ENCODE assay signal across 9 cellular contexts in genomic region chr19:42140125-42140754, GRCh38. TPM values are rescaled to one million over a fixed set of nuclear protein-coding genes. Genes with fewer than 3 reads are reported as not detected.
A peak's percentile ranks its signal among the peaks of the same experiment; 100 is the strongest.
DNase-seq lines count a peak whose midpoint lies in the region; ATAC-seq, FAIRE-seq and TF ChIP-seq lines count a peak whose summit lies in the region.
"Had no signal": no experiment of that assay in that cellular context is flagged by ENCODE, and none has a peak within 500 bp of the region (broad histone marks: within the 10 kb centered on the region; RNA-seq: fewer than 3 reads in every experiment).

No MANE protein-coding gene starts in this region.

- H3K27ac ChIP-seq in astrocyte (ENCODE audit: low read depth, low read length): no peak overlapping the region

- peaks cover 9% of the 10 kb centered on the region for H3K27me3 ChIP-seq in astrocyte (ENCODE audit: insufficient read depth, low read length)

- peaks cover 16% of the 10 kb centered on the region for H3K4me1 Mint-ChIP-seq in activated naive CD4-positive, alpha-beta T cell treated with anti-CD3 and anti-CD28 coated beads, Interleukin-2, amount 10 ng/mL, durations not matched to agents 7 days and 5 days
- no peaks in the 10 kb centered on the region for H3K4me1 Mint-ChIP-seq in astrocyte (ENCODE audit: low read depth, unreplicated experiment)
- H3K4me1 Mint-ChIP-seq in activated T-helper 1 cell treated with anti-CD3 and anti-CD28 coated beads, Interleukin-12 subunit alpha, Interleukin-12 subunit beta, Interleukin-2, Interleukin-4 antibody, amounts not matched to agents 30 ng/mL and 10 ng/mL and 1 ng/mL, durations not matched to agents 14 hours and 24 hours and 36 hours (ENCODE audit: low read depth): peaks cover 6% of the 10 kb centered on the region

- H3K36me3 ChIP-seq in astrocyte (ENCODE audit: insufficient read depth, low read length): no peaks in the 10 kb centered on the region

- no peaks in the 10 kb centered on the region for H3K79me2 ChIP-seq in astrocyte (ENCODE audit: insufficient read depth, low read length)

- no peaks in the 10 kb centered on the region for H3K4me1 ChIP-seq in astrocyte (ENCODE audit: insufficient read depth, low read length)

- intact Hi-C loops in activated T-helper 1 cell treated with anti-CD3 and anti-CD28 coated beads, Interleukin-12 subunit alpha, Interleukin-12 subunit beta, Interleukin-2, Interleukin-4 antibody, amounts not matched to agents 30 ng/mL and 10 ng/mL and 1 ng/mL, durations not matched to agents 14 hours and 24 hours and 36 hours (cut with micrococcal nuclease): no loop called here

- no peak overlapping the region for H3K9ac ChIP-seq in astrocyte (ENCODE audit: low read length)

- H3K4me2 ChIP-seq in astrocyte (ENCODE audit: low read length): no peak overlapping the region

- H3K27me3 Mint-ChIP-seq in activated naive CD4-positive, alpha-beta T cell treated with anti-CD3 and anti-CD28 coated beads, Interleukin-2, amount 10 ng/mL, durations not matched to agents 7 days and 5 days: peaks cover 27% of the 10 kb centered on the region
- peaks cover 67% of the 10 kb centered on the region for H3K27me3 Mint-ChIP-seq in astrocyte (ENCODE audit: low read depth, unreplicated experiment)
- peaks cover 7% of the 10 kb centered on the region for H3K27me3 Mint-ChIP-seq in activated T-helper 1 cell treated with anti-CD3 and anti-CD28 coated beads, Interleukin-12 subunit alpha, Interleukin-12 subunit beta, Interleukin-2, Interleukin-4 antibody, amounts not matched to agents 30 ng/mL and 10 ng/mL and 1 ng/mL, durations not matched to agents 14 hours and 24 hours and 36 hours (ENCODE audit: insufficient read depth)

- CTCF ChIA-PET in activated naive CD4-positive, alpha-beta T cell treated with anti-CD3 and anti-CD28 coated beads, Interleukin-2, amount 10 ng/mL, durations not matched to agents 7 days and 5 days (lab: Charles Lee): interaction anchor here (0.6 to 2.3 kb wide), 7 partner anchors 9 to 91 kb away, joined by 3 to 7 read pairs (median 3); no protein-coding TSS in a partner anchor

- H3K9me3 ChIP-seq in astrocyte (ENCODE audit: insufficient read depth, low read depth, low read length): no peaks in the 10 kb centered on the region

- DNase-seq in activated naive CD4-positive, alpha-beta T cell treated with anti-CD3 and anti-CD28 coated beads, Interleukin-2, amount 10 ng/mL, durations not matched to agents 7 days and 5 days: peak; percentile 72
- DNase-seq in activated naive CD4-positive, alpha-beta T cell treated with Interleukin-2 at 50 U/mL for 16 hours: no peak
- peak; percentile 43 for DNase-seq in astrocyte (ENCODE audit: low read depth)
- DNase-seq in left kidney (ENCODE audit: low read depth, low spot score): peak; percentile 95
- peak; percentile 67 for DNase-seq in ureter (ENCODE audit: low spot score)
- DNase-seq in activated T-helper 1 cell treated with anti-CD3 and anti-CD28 coated beads, Interleukin-12 subunit alpha, Interleukin-12 subunit beta, Interleukin-2, Interleukin-4 antibody, amounts not matched to agents 30 ng/mL and 10 ng/mL and 1 ng/mL, durations not matched to agents 14 hours and 24 hours and 36 hours (ENCODE audit: low spot score): no peak
- DNase-seq in stimulated activated CD4-positive, alpha-beta T cell treated with anti-CD3 and anti-CD28 coated beads, Interleukin-4, amount 100 ng/mL, for 24 hours: no peak

- TF ChIP-seq CTCF in astrocyte (IDR thresholded peaks at IDR 0.05; ENCODE audit: insufficient read depth, low read depth, low read length): no peak

- no peak overlapping the region for H3K4me3 Mint-ChIP-seq in activated naive CD4-positive, alpha-beta T cell treated with anti-CD3 and anti-CD28 coated beads, Interleukin-2, amount 10 ng/mL, durations not matched to agents 7 days and 5 days
- no peak overlapping the region for H3K4me3 Mint-ChIP-seq in astrocyte (ENCODE audit: unreplicated experiment)
- H3K4me3 Mint-ChIP-seq in activated T-helper 1 cell treated with anti-CD3 and anti-CD28 coated beads, Interleukin-12 subunit alpha, Interleukin-12 subunit beta, Interleukin-2, Interleukin-4 antibody, amounts not matched to agents 30 ng/mL and 10 ng/mL and 1 ng/mL, durations not matched to agents 14 hours and 24 hours and 36 hours: no peak overlapping the region

- no peak overlapping the region for H2AFZ ChIP-seq in astrocyte (ENCODE audit: low read depth, low read length)

- H3K9me3 Mint-ChIP-seq in activated naive CD4-positive, alpha-beta T cell treated with anti-CD3 and anti-CD28 coated beads, Interleukin-2, amount 10 ng/mL, durations not matched to agents 7 days and 5 days: no peaks in the 10 kb centered on the region
- H3K9me3 Mint-ChIP-seq in astrocyte (ENCODE audit: unreplicated experiment): peaks cover 2% of the 10 kb centered on the region
- no peaks in the 10 kb centered on the region for H3K9me3 Mint-ChIP-seq in activated T-helper 1 cell treated with anti-CD3 and anti-CD28 coated beads, Interleukin-12 subunit alpha, Interleukin-12 subunit beta, Interleukin-2, Interleukin-4 antibody, amounts not matched to agents 30 ng/mL and 10 ng/mL and 1 ng/mL, durations not matched to agents 14 hours and 24 hours and 36 hours

- ATAC-seq in HG02798 (IDR thresholded peaks at IDR 0.05; ENCODE audit: poor library complexity, unreplicated experiment): no peak

- no peak overlapping the region for H3K4me3 ChIP-seq in astrocyte (ENCODE audit: insufficient read depth, low read depth, low read length)

- peaks cover 4% of the 10 kb centered on the region for H3K36me3 Mint-ChIP-seq in activated naive CD4-positive, alpha-beta T cell treated with anti-CD3 and anti-CD28 coated beads, Interleukin-2, amount 10 ng/mL, durations not matched to agents 7 days and 5 days
- no peaks in the 10 kb centered on the region for H3K36me3 Mint-ChIP-seq in astrocyte (ENCODE audit: low read depth, unreplicated experiment)
- H3K36me3 Mint-ChIP-seq in activated T-helper 1 cell treated with anti-CD3 and anti-CD28 coated beads, Interleukin-12 subunit alpha, Interleukin-12 subunit beta, Interleukin-2, Interleukin-4 antibody, amounts not matched to agents 30 ng/mL and 10 ng/mL and 1 ng/mL, durations not matched to agents 14 hours and 24 hours and 36 hours (ENCODE audit: low read depth): peaks cover 11% of the 10 kb centered on the region

- no peak for FAIRE-seq in astrocyte (lab: Jason Lieb, UNC)
- FAIRE-seq: islet of Langerhans had no signal

- no peak overlapping the region for H3K27ac Mint-ChIP-seq in activated naive CD4-positive, alpha-beta T cell treated with anti-CD3 and anti-CD28 coated beads, Interleukin-2, amount 10 ng/mL, durations not matched to agents 7 days and 5 days
- H3K27ac Mint-ChIP-seq in astrocyte (ENCODE audit: unreplicated experiment): no peak overlapping the region
- H3K27ac Mint-ChIP-seq in activated T-helper 1 cell treated with anti-CD3 and anti-CD28 coated beads, Interleukin-12 subunit alpha, Interleukin-12 subunit beta, Interleukin-2, Interleukin-4 antibody, amounts not matched to agents 30 ng/mL and 10 ng/mL and 1 ng/mL, durations not matched to agents 14 hours and 24 hours and 36 hours: no peak overlapping the region

- no peaks in the 10 kb centered on the region for H4K20me1 ChIP-seq in astrocyte (ENCODE audit: insufficient read depth, low read length)

RNA-seq across cellular contexts. Expression of gene POU2F2, which starts 8.0 kb away (rescaled TPM):
- total RNA-seq in astrocyte (7.7 and 8.3 TPM in 2 replicates), ureter (5.3 TPM)
- total RNA-seq in activated T-helper 1 cell treated with anti-CD3 and anti-CD28 coated beads, Interleukin-12 subunit alpha, Interleukin-12 subunit beta, Interleukin-2, Interleukin-4 antibody, amounts not matched to agents 30 ng/mL and 10 ng/mL and 1 ng/mL, durations not matched to agents 14 hours and 24 hours and 36 hours: 64.0 and 65.8 TPM in 2 replicates

Comparison
In these comparisons a context has a peak if more than half of its experiments do, and no peak if none do; other contexts are left out.
1. DNase-seq: peak in activated naive CD4-positive, alpha-beta T cell treated with anti-CD3 and anti-CD28 coated beads, Interleukin-2, amount 10 ng/mL, durations not matched to agents 7 days and 5 days (single experiment), astrocyte (single experiment), left kidney (single experiment) and ureter (single experiment); none in activated naive CD4-positive, alpha-beta T cell treated with Interleukin-2 at 50 U/mL for 16 hours (single experiment), activated T-helper 1 cell treated with anti-CD3 and anti-CD28 coated beads, Interleukin-12 subunit alpha, Interleukin-12 subunit beta, Interleukin-2, Interleukin-4 antibody, amounts not matched to agents 30 ng/mL and 10 ng/mL and 1 ng/mL, durations not matched to agents 14 hours and 24 hours and 36 hours (single experiment) and stimulated activated CD4-positive, alpha-beta T cell treated with anti-CD3 and anti-CD28 coated beads, Interleukin-4, amount 100 ng/mL, for 24 hours (single experiment).